Comparison of ENCODE assay signal across 8 cellular contexts in genomic region chr6:165884813-165885765, GRCh38.
DNase-seq lines count a peak whose midpoint lies in the region; ATAC-seq and TF ChIP-seq lines count a peak whose summit lies in the region.

No MANE protein-coding gene starts in this region.

- intact Hi-C loops in activated CD4-positive, alpha-beta memory T cell treated with anti-CD3 and anti-CD28 coated beads for 36 hours (cut with micrococcal nuclease), result loop anchor here (1.0 to 10.0 kb wide), 3 partner anchors 214 to 500 kb away; partner anchors contain the start of gene MPC1
- intact Hi-C loops in dorsolateral prefrontal cortex (cut with DNase I), result loop anchor here (2.0 to 5.0 kb wide), 3 partner anchors 122 to 222 kb away; no protein-coding TSS in a partner anchor

- H3K27me3 ChIP-seq in dorsolateral prefrontal cortex, result peaks cover 0 to 5% (median 0%) of the 10 kb centered on the region in 45 donors

- H3K36me3 Mint-ChIP-seq in activated CD4-positive, alpha-beta memory T cell treated with anti-CD3 and anti-CD28 coated beads for 36 hours, result no peaks in the 10 kb centered on the region

- ATAC-seq in GM18519 (IDR thresholded peaks at IDR 0.05; ENCODE audit: low FRiP score, unreplicated experiment) (peak; percentile 95), HG03060 (IDR thresholded peaks at IDR 0.05; ENCODE audit: low read depth, unreplicated experiment) (peak; percentile 68)

- CTCF ChIA-PET in activated CD4-positive, alpha-beta memory T cell treated with anti-CD3 and anti-CD28 coated beads for 36 hours (lab: Charles Lee), result interaction anchor here (0.5 to 4.0 kb wide), 10 partner anchors 9 to 516 kb away, joined by 3 to 25 read pairs (median 4); no protein-coding TSS in a partner anchor

- no peak overlapping the region for H3K4me3 Mint-ChIP-seq in activated CD4-positive, alpha-beta memory T cell treated with anti-CD3 and anti-CD28 coated beads for 36 hours

- peaks cover 6% of the 10 kb centered on the region for H3K4me1 Mint-ChIP-seq in activated CD4-positive, alpha-beta memory T cell treated with anti-CD3 and anti-CD28 coated beads for 36 hours (ENCODE audit: low read depth)

- peak overlapping the region in 1 of 59 donors; percentile 17 for H3K27ac ChIP-seq in dorsolateral prefrontal cortex

- H3K9me3 Mint-ChIP-seq in activated CD4-positive, alpha-beta memory T cell treated with anti-CD3 and anti-CD28 coated beads for 36 hours, result peaks cover 4% of the 10 kb centered on the region

- POLR2A ChIA-PET in activated CD4-positive, alpha-beta memory T cell treated with anti-CD3 and anti-CD28 coated beads for 36 hours (lab: Charles Lee), result no interaction called here

- H3K27ac Mint-ChIP-seq in activated CD4-positive, alpha-beta memory T cell treated with anti-CD3 and anti-CD28 coated beads for 36 hours, result no peak overlapping the region

- H3K4me3 ChIP-seq in AG09309 (ENCODE audit: control insufficient read depth, low read depth, low read length) (no peak overlapping the region), dorsolateral prefrontal cortex (no peak overlapping the region)

- peaks cover 9% of the 10 kb centered on the region for H3K27me3 Mint-ChIP-seq in activated CD4-positive, alpha-beta memory T cell treated with anti-CD3 and anti-CD28 coated beads for 36 hours

- no peak for DNase-seq in AG09309 (ENCODE audit: low read depth)
- DNase-seq in NCI-H524 (lab: John Stamatoyannopoulos, UW), result peak; percentile 64 to 84
- peak; percentile 75 for DNase-seq in activated CD4-positive, alpha-beta memory T cell treated with anti-CD3 and anti-CD28 coated beads for 36 hours
- peak; percentile 72 to 87 (median 82) for DNase-seq in dorsolateral prefrontal cortex
- peak; percentile 68 for DNase-seq in medulla oblongata (ENCODE audit: extremely low spot score)
- peak; percentile 43 to 47 for DNase-seq in stimulated activated CD8-positive, alpha-beta memory T cell treated with anti-CD3 and anti-CD28 coated beads, Interleukin-15, amount 100 ng/mL, for 48 hours (ENCODE audit: low read depth in 2 of 2)

- peak; percentile 87 for TF ChIP-seq CTCF in AG09309 (IDR thresholded peaks at IDR 0.05; ENCODE audit: control insufficient read depth, insufficient read depth, low read depth, low read length, missing control alignments)
- TF ChIP-seq CTCF in dorsolateral prefrontal cortex (IDR thresholded peaks at IDR 0.05 in 54 of 56, conservative IDR thresholded peaks at IDR 0.05 in 2 of 56; ENCODE audit: low read depth in 1 of 56, partially characterized antibody in 56 of 56), result peak; percentile 63 to 98 (median 93)
